ENCODE assay signal across 8 cellular contexts in the genomic region with DNA sequence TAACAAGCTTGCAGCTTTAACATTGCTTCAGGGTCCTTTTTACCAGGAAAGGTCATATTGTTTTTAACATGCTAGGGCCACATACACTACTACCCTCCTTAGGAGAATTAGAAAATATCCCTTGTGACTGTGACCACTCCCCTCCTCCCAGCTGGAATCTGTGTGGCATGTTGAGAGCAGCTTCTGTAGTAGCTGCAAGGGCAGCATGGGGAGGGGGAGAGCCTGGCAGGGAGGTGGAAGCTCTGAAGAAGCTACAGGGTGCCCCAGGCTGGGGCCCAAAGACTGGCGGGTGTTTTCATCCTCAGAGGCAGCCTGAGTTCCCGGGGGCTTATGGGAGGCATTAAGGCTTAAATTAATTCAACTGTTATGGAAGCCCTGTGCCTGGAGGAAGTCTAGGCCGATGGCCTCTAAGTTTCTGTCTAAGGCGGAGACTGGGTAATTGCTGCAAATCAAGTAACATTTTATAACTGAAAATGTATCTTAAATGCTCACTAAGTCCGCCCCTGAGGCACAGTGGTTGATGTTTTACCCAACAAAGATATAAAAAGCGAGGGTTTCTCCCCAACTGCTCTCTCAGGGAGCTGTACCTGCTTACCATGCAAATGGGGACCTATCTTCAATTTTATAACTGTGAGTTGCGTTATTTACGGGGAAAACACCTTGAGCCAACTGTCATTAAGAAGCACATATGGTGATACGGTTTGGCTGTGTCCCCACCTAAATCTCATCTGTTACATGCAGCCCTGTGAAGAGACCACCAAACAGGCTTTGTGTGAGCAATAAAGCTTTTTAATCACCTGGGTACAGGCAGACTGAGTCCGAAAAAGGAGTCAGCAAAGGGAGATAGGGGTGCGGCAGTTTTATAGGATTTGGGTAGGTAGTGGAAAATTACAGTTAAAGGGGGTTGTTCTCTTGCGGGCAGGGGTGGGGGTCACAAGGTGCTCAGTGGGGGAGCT.
DNase-seq lines count a peak whose midpoint lies in the region; ATAC-seq lines count a peak whose summit lies in the region.

No MANE protein-coding gene starts in this region.

- H3K36me3 Mint-ChIP-seq in activated T-cell treated with anti-CD3 and anti-CD28 coated beads, Interleukin-2, amount 50 U/mL, for 24 hours (ENCODE audit: low read depth), result peaks cover 53% of the 10 kb centered on the region
- peaks cover 4% of the 10 kb centered on the region for H3K36me3 Mint-ChIP-seq in stimulated activated effector memory CD8-positive, alpha-beta T cell treated with anti-CD3 and anti-CD28 coated beads, Interleukin-12 subunit alpha, Interleukin-12 subunit beta, amount 100 ng/mL, for 72 hours

- no peak for DNase-seq in activated T-cell treated with anti-CD3 and anti-CD28 coated beads, Interleukin-2, amount 50 U/mL, for 24 hours
- no peak for DNase-seq in activated T-cell treated with anti-CD3 and anti-CD28 coated beads for 4 hours
- peak; percentile 39 for DNase-seq in RPMI8226
- DNase-seq in stimulated activated effector memory CD8-positive, alpha-beta T cell treated with anti-CD3 and anti-CD28 coated beads, Interleukin-12 subunit alpha, Interleukin-12 subunit beta, amount 100 ng/mL, for 72 hours (ENCODE audit: low spot score in 2 of 2), result no peak
- DNase-seq in SIG-M5 (lab: John Stamatoyannopoulos, UW), result no peak
- DNase-seq in activated CD4-positive, alpha-beta T cell treated with anti-CD3 and anti-CD28 coated beads for 48 hours, result no peak
- DNase-seq in DMS79 (lab: John Stamatoyannopoulos, UW), result no peak

- no peaks in the 10 kb centered on the region for H3K27me3 Mint-ChIP-seq in activated T-cell treated with anti-CD3 and anti-CD28 coated beads, Interleukin-2, amount 50 U/mL, for 24 hours

- no peaks in the 10 kb centered on the region for H3K9me3 Mint-ChIP-seq in activated T-cell treated with anti-CD3 and anti-CD28 coated beads, Interleukin-2, amount 50 U/mL, for 24 hours
- H3K9me3 Mint-ChIP-seq in stimulated activated effector memory CD8-positive, alpha-beta T cell treated with anti-CD3 and anti-CD28 coated beads, Interleukin-12 subunit alpha, Interleukin-12 subunit beta, amount 100 ng/mL, for 72 hours, result no peaks in the 10 kb centered on the region

- H3K4me1 Mint-ChIP-seq in activated T-cell treated with anti-CD3 and anti-CD28 coated beads, Interleukin-2, amount 50 U/mL, for 24 hours (ENCODE audit: low read depth), result peaks cover 44% of the 10 kb centered on the region
- peaks cover 16% of the 10 kb centered on the region for H3K4me1 Mint-ChIP-seq in stimulated activated effector memory CD8-positive, alpha-beta T cell treated with anti-CD3 and anti-CD28 coated beads, Interleukin-12 subunit alpha, Interleukin-12 subunit beta, amount 100 ng/mL, for 72 hours

- peak; percentile 82 for ATAC-seq in HG02798 (IDR thresholded peaks at IDR 0.05; ENCODE audit: poor library complexity, unreplicated experiment)
- no peak for ATAC-seq in stimulated activated effector memory CD8-positive, alpha-beta T cell treated with anti-CD3 and anti-CD28 coated beads, Interleukin-12 subunit alpha, Interleukin-12 subunit beta, amount 100 ng/mL, for 72 hours

- H3K27ac Mint-ChIP-seq in activated T-cell treated with anti-CD3 and anti-CD28 coated beads, Interleukin-2, amount 50 U/mL, for 24 hours, result peak overlapping the region; percentile 11
- peak overlapping the region; percentile 56 for H3K27ac Mint-ChIP-seq in stimulated activated effector memory CD8-positive, alpha-beta T cell treated with anti-CD3 and anti-CD28 coated beads, Interleukin-12 subunit alpha, Interleukin-12 subunit beta, amount 100 ng/mL, for 72 hours

- no peak overlapping the region for H3K4me3 Mint-ChIP-seq in activated T-cell treated with anti-CD3 and anti-CD28 coated beads, Interleukin-2, amount 50 U/mL, for 24 hours
- no peak overlapping the region for H3K4me3 Mint-ChIP-seq in stimulated activated effector memory CD8-positive, alpha-beta T cell treated with anti-CD3 and anti-CD28 coated beads, Interleukin-12 subunit alpha, Interleukin-12 subunit beta, amount 100 ng/mL, for 72 hours
